11 cellular contexts compared by ENCODE assay signal in the genomic region with DNA sequence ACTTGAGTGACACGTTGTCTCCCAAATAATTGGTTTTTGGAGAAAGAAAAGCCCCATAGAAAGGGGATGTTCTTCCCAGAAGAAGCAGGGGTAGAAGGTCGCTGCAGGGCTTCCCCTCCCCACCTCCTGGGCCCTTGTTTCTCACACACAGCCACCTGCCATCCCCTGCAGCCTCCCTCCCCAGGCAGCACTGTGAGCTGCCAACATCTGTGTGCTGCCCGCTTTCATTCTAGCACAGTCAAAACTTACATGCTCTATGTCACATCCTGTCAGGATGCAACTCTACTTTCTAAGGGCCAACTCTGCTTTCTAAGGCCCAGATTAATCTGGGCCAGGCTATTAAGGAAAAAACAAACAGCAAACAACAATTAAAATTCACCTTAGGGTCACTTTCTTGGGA.
DNase-seq lines count a peak whose midpoint lies in the region; ATAC-seq and TF ChIP-seq lines count a peak whose summit lies in the region.
"Had no signal": no experiment of that assay in that cellular context is flagged by ENCODE, and none has a peak within 500 bp of the region (broad histone marks: within the 10 kb centered on the region; RNA-seq: fewer than 3 reads in every experiment).

No MANE protein-coding gene starts in this region.

- TF ChIP-seq POLR2A in ovary (IDR thresholded peaks at IDR 0.05): no peak

- intact Hi-C loops in ovary (cut with DNase I): no loop called here

- H3K27ac ChIP-seq in WERI-Rb-1 (no peak overlapping the region), ovary (no peak overlapping the region)
- H3K27ac ChIP-seq: pancreas had no signal

- peak; percentile 94 for ATAC-seq in GM18519 (IDR thresholded peaks at IDR 0.05; ENCODE audit: low FRiP score, unreplicated experiment)
- peak; percentile 98 for ATAC-seq in GM21576 (IDR thresholded peaks at IDR 0.05; ENCODE audit: unreplicated experiment)
- peak; percentile 80 for ATAC-seq in HG03342 (IDR thresholded peaks at IDR 0.05; ENCODE audit: unreplicated experiment)
- ATAC-seq: HCT116 had no signal

- H3K9me3 ChIP-seq in WERI-Rb-1 (ENCODE audit: severe bottlenecking): no peaks in the 10 kb centered on the region
- H3K9me3 ChIP-seq in ovary: no peaks in the 10 kb centered on the region
- H3K9me3 ChIP-seq: pancreas had no signal

- H3K36me3 ChIP-seq in WERI-Rb-1: no peaks in the 10 kb centered on the region
- H3K36me3 ChIP-seq in ovary: no peaks in the 10 kb centered on the region
- H3K36me3 ChIP-seq: pancreas had no signal

- 61 to 72% (median 62%) methylated on average over 3 of the region's 3 CpGs for WGBS in ovary, 3 donors

- no peaks in the 10 kb centered on the region for H3K4me1 ChIP-seq in ovary (ENCODE audit: insufficient read depth)

- H3K27me3 ChIP-seq in WERI-Rb-1 (ENCODE audit: insufficient read depth, low read depth, severe bottlenecking): no peaks in the 10 kb centered on the region
- no peaks in the 10 kb centered on the region for H3K27me3 ChIP-seq in ovary
- H3K27me3 ChIP-seq: pancreas had no signal

- peak; percentile 18 for DNase-seq in WERI-Rb-1
- DNase-seq in ovary: no peak
- DNase-seq in GM03348 (ENCODE audit: low spot score): no peak
- DNase-seq in activated CD4-positive, alpha-beta T cell treated with anti-CD3 and anti-CD28 coated beads, Interleukin-2, amount 50 U/mL, for 4 hours: no peak
- DNase-seq in AG08396 (ENCODE audit: low spot score): no peak
- DNase-seq: activated naive CD4-positive, alpha-beta T cell; pancreas had no signal

- TF ChIP-seq EP300 in ovary (IDR thresholded peaks at IDR 0.05): no peak

- H3K4me3 ChIP-seq in WERI-Rb-1 (ENCODE audit: low read depth, low read length): no peak overlapping the region
- H3K4me3 ChIP-seq in ovary: no peak overlapping the region
- H3K4me3 ChIP-seq: pancreas had no signal

- no peak for TF ChIP-seq CTCF in WERI-Rb-1 (IDR thresholded peaks at IDR 0.05; ENCODE audit: low read depth, low read length)
- no peak for TF ChIP-seq CTCF in ovary (IDR thresholded peaks at IDR 0.05)
